Comparison of ENCODE assay signal across 8 cellular contexts in the genomic region with DNA sequence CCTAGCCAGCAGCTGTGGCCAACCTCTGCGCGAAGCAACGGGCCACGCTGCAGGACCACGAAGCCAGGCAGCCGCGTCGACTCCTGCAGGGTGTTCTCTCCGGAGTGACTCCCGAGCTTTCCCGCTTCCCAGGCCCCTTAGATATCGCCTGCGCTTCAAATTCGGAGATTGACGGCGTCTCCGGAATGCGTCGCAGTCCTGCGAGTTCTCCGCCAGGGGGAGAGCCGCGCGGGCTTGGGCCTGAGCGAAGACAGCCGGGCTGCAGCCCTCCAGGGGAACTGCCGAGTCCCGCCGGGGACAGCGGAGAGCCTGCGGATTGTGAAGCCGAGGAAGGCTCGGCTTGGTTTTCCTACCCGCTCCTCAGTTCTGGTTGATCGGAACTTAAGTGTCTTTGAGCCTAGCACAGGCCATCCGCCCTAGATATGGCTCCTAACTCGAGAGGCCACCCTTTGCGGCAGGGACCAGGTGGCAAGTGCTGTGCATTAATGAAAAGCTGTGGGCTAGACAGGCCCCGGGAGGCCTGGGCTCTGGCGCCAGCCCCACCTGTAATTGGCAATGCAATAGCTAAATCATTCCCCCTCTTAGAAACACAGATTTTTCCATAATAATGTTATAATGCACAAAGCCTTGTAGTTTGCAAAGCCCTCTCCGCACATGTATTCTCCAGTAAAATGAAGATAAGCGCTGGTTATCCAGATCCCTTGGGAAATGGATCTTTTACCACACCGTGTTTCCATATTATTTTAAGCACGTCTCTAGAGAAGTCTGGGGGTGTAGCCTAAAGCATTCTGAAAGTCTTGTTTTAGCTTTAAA. TPM values are rescaled to one million over a fixed set of nuclear protein-coding genes. Genes with fewer than 3 reads are reported as not detected.
DNase-seq lines count a peak whose midpoint lies in the region; ATAC-seq and TF ChIP-seq lines count a peak whose summit lies in the region.

No MANE protein-coding gene starts in this region.

- H2AFZ ChIP-seq in OCI-LY1 (ENCODE audit: low read length) = no peak overlapping the region

- no peak for TF ChIP-seq POLR2A in esophagus squamous epithelium (IDR thresholded peaks at IDR 0.05)

- H3K9me3 Mint-ChIP-seq in Calu3 (ENCODE audit: low read depth, unreplicated experiment) = no peaks in the 10 kb centered on the region

- 32 to 34% methylated on average over 6 to 8 of the region's 44 CpGs for WGBS in esophagus squamous epithelium, 2 donors

- no peaks in the 10 kb centered on the region for H3F3A ChIP-seq in OCI-LY1 (ENCODE audit: insufficient read depth, low read length)

- H3K27ac Mint-ChIP-seq in Calu3 (ENCODE audit: unreplicated experiment) = no peak overlapping the region

- BruUV-seq in Calu3 (replicated peaks; lab: Mats Ljungman, UMichigan) = no TSS peak

- peak overlapping the region; percentile 73 for H3K4me3 Mint-ChIP-seq in Calu3 (ENCODE audit: low read depth, unreplicated experiment)

- H3K27ac ChIP-seq in HUES6 (ENCODE audit: low read depth, low read length) (no peak overlapping the region), OCI-LY1 (ENCODE audit: low read depth, low read length, poor library complexity, severe bottlenecking) (no peak overlapping the region), esophagus squamous epithelium (peak overlapping the region; percentile 43 to 86 (median 84)), muscle layer of duodenum (ENCODE audit: low read length) (no peak overlapping the region)

- peak; percentile 96 for ATAC-seq in GM21515 (IDR thresholded peaks at IDR 0.05; ENCODE audit: unreplicated experiment)

- intact Hi-C loops in Calu3 (cut with micrococcal nuclease; ENCODE audit: unreplicated experiment) = loop anchor here (5.0 to 10.0 kb wide), 4 partner anchors 118 to 242 kb away; no protein-coding TSS in a partner anchor
- intact Hi-C loops in esophagus squamous epithelium (cut with DNase I) = loop anchor here (10.0 kb wide), 1 partner anchor 72 kb away; no protein-coding TSS in a partner anchor

- H3K36me3 ChIP-seq in HUES6 (ENCODE audit: control insufficient read depth, insufficient read depth, low read length) (no peaks in the 10 kb centered on the region), OCI-LY1 (ENCODE audit: insufficient read depth, low read length) (no peaks in the 10 kb centered on the region), esophagus squamous epithelium (no peaks in the 10 kb centered on the region), muscle layer of duodenum (ENCODE audit: control insufficient read depth in 1 of 2, insufficient read depth in 2 of 2, low read length in 2 of 2) (no peaks in the 10 kb centered on the region)

- peaks cover 36% of the 10 kb centered on the region for H3K27me3 ChIP-seq in HUES6 (ENCODE audit: control insufficient read depth, insufficient read depth, low read length)
- no peaks in the 10 kb centered on the region for H3K27me3 ChIP-seq in OCI-LY1 (ENCODE audit: insufficient read depth, low read length)
- no peaks in the 10 kb centered on the region for H3K27me3 ChIP-seq in esophagus squamous epithelium
- H3K27me3 ChIP-seq in muscle layer of duodenum (ENCODE audit: low read depth, low read length) = no peaks in the 10 kb centered on the region

- H3K4me1 ChIP-seq in HUES6 (ENCODE audit: control insufficient read depth, insufficient read depth, low read length) (peaks cover 7% of the 10 kb centered on the region), OCI-LY1 (ENCODE audit: insufficient read depth, low read length, severe bottlenecking) (peaks cover 6% of the 10 kb centered on the region), esophagus squamous epithelium (peaks cover 4 to 52% (median 13%) of the 10 kb centered on the region in 3 donors), muscle layer of duodenum (ENCODE audit: control insufficient read depth in 1 of 2, insufficient read depth in 2 of 2, low read length in 2 of 2) (peaks cover 0 to 19% of the 10 kb centered on the region in 2 donors)

- H3K4me2 ChIP-seq in OCI-LY1 (ENCODE audit: low read length) = peak overlapping the region; percentile 90

- DNase-seq in Calu3 = peak; percentile 83
- DNase-seq in activated T-cell treated with anti-CD3 and anti-CD28 coated beads, Interleukin-2, amount 50 U/mL, for 48 hours = peak; percentile 83
- no peak for DNase-seq in esophagus squamous epithelium (lab: John Stamatoyannopoulos, UW)
- DNase-seq in stimulated activated CD8-positive, alpha-beta memory T cell treated with anti-CD3 and anti-CD28 coated beads, Interleukin-7, amount 100 ng/mL, for 1 hour (ENCODE audit: low read depth in 2 of 2) = peak; percentile 40 to 49

- H3K27me3 Mint-ChIP-seq in Calu3 (ENCODE audit: unreplicated experiment) = no peaks in the 10 kb centered on the region

- peaks cover 18% of the 10 kb centered on the region for H3K4me1 Mint-ChIP-seq in Calu3 (ENCODE audit: low read depth, unreplicated experiment)

- H3K4me3 ChIP-seq in HUES6 (ENCODE audit: low read depth, low read length) = peak overlapping the region; percentile 66
- peak overlapping the region; percentile 61 for H3K4me3 ChIP-seq in OCI-LY1 (ENCODE audit: low read depth, low read length, poor library complexity, severe bottlenecking)
- peak overlapping the region; percentile 44 to 86 (median 82) for H3K4me3 ChIP-seq in esophagus squamous epithelium
- H3K4me3 ChIP-seq in muscle layer of duodenum (ENCODE audit: low read depth in 1 of 2, low read length in 2 of 2) = peak overlapping the region; percentile 67 to 91

- no peaks in the 10 kb centered on the region for H4K20me1 ChIP-seq in OCI-LY1 (ENCODE audit: insufficient read depth, low read length)

- CTCF ChIA-PET in Calu3 (lab: Charles Lee) = interaction anchor here (0.6 to 2.2 kb wide), 4 partner anchors 12 to 251 kb away, joined by 3 to 9 read pairs (median 4); no protein-coding TSS in a partner anchor

- H3K9ac ChIP-seq in HUES6 (ENCODE audit: low read length) = peak overlapping the region; percentile 41
- H3K9ac ChIP-seq in OCI-LY1 (ENCODE audit: low read length) = peak overlapping the region; percentile 28; the same call in 1 of the 2 replicates

- H3K79me2 ChIP-seq in OCI-LY1 (ENCODE audit: insufficient read depth, low read length) = no peaks in the 10 kb centered on the region

- TF ChIP-seq CTCF in Calu3 (IDR thresholded peaks at IDR 0.05; ENCODE audit: unreplicated experiment) (peak; percentile 69), OCI-LY1 (IDR thresholded peaks at IDR 0.05; ENCODE audit: low read length) (peak; percentile 71), esophagus squamous epithelium (IDR thresholded peaks at IDR 0.05) (peak; percentile 33 to 92 (median 84))

- peaks cover 14% of the 10 kb centered on the region for H3K36me3 Mint-ChIP-seq in Calu3 (ENCODE audit: insufficient read depth, unreplicated experiment)

- H3K9me3 ChIP-seq in HUES6 (ENCODE audit: control insufficient read depth, insufficient read depth, low read depth, low read length) = no peaks in the 10 kb centered on the region
- H3K9me3 ChIP-seq in OCI-LY1 (ENCODE audit: low read length) = no peaks in the 10 kb centered on the region
- no peaks in the 10 kb centered on the region for H3K9me3 ChIP-seq in esophagus squamous epithelium
- H3K9me3 ChIP-seq in muscle layer of duodenum (ENCODE audit: control insufficient read depth in 1 of 2, low read length in 2 of 2) = no peaks in the 10 kb centered on the region

- no peaks in the 10 kb centered on the region for H3K9me2 ChIP-seq in OCI-LY1 (ENCODE audit: low read depth, low read length)

RNA-seq across cellular contexts. Expression of gene APBA1, which starts 0.9 kb away (rescaled TPM):
- total RNA-seq in Calu3 (2022) (4.4 and 6.7 TPM in 2 replicates), esophagus squamous epithelium (1 to 10 TPM; 1.3 to 8.0 (median 1.7) TPM)

Comparison
In these comparisons a context has a peak if more than half of its experiments do, and no peak if none do; other contexts are left out.
1. H3K27ac ChIP-seq: peak in esophagus squamous epithelium (4 of 4); none in HUES6 (single experiment), OCI-LY1 (single experiment) and muscle layer of duodenum (single experiment).
2. Peak in every context shown above with its lines, with median percentiles within 50 percentile points of each other: CTCF ChIP-seq and H3K4me3 ChIP-seq.